ENCODE assay signal across 8 cellular contexts in the genomic region with DNA sequence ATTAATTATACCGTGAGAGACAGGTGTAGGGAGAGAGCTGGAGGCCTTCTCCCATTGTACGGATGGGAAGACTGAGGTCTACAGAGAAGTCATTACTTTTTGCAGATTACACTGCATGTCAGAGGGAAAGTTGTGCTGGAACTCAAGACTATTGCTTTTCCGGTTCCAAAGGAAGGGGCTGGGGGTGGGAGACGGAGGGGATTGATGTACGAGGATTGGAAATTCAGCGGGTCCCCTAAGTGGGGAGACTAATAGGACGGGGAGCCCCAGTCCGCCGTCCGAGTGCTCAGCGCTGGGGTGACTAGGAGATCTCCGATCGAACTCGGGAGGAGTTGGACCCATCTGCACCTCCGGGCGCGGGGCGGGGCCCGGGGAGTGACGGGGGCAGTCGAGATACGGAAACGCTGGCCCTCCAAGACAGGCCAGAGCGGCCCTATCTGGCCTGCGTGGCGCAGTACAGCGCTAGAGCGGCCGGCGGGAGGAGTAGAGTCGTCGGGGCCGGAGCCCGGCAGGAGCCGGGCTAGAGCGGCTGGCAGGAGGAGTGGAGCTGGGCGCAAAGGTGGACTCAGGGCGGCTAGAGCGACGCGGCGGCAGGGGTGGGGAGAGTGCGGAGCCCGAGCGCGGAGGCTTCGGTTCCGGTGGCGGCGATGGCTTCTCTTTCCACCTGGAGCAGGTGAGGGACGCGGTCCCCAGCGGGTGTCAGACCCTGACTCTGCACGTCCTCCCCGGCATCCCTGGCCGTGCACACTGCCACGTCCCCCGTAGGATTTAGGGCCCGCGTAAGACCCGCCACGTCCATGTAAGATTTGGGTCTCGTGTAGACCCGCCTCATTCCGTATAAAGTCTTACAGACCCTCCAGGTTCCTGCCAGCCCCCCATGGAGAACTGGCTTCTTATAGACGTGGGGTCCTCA. TPM values are rescaled to one million over a fixed set of nuclear protein-coding genes. Genes with fewer than 3 reads are reported as not detected.
A peak's percentile ranks its signal among the peaks of the same experiment; 100 is the strongest.
DNase-seq lines count a peak whose midpoint lies in the region; ATAC-seq, FAIRE-seq and TF ChIP-seq lines count a peak whose summit lies in the region.

No MANE protein-coding gene starts in this region.

- H3K4me3 ChIP-seq in DND-41 (ENCODE audit: low read depth in 1 of 2, low read length in 2 of 2) (peak overlapping the region; percentile 52 to 80), KMS-11 (IDR thresholded peaks at IDR 0.05; ENCODE audit: insufficient read depth, low read depth, low read length) (no peak overlapping the region)
- peak overlapping the region; percentile 99 for H3K4me3 ChIP-seq in naive thymus-derived CD4-positive, alpha-beta T cell (ENCODE audit: low read length)

- no peaks in the 10 kb centered on the region for H3K9me3 ChIP-seq in DND-41 (ENCODE audit: insufficient read depth, low read length, severe bottlenecking)
- no peaks in the 10 kb centered on the region for H3K9me3 ChIP-seq in naive thymus-derived CD4-positive, alpha-beta T cell (ENCODE audit: control insufficient read depth in 2 of 3, low read length in 3 of 3)

- H3K36me3 Mint-ChIP-seq in activated T-helper 1 cell treated with anti-CD3 and anti-CD28 coated beads, Interleukin-12 subunit alpha, Interleukin-12 subunit beta, Interleukin-2, Interleukin-4 antibody, amounts not matched to agents 30 ng/mL and 10 ng/mL and 1 ng/mL, durations not matched to agents 14 hours and 24 hours and 36 hours (ENCODE audit: low read depth): peaks cover 22% of the 10 kb centered on the region
- H3K36me3 Mint-ChIP-seq in naive thymus-derived CD4-positive, alpha-beta T cell: peaks cover 21 to 44% (median 27%) of the 10 kb centered on the region in 5 donors
- peaks cover 29% of the 10 kb centered on the region for H3K36me3 Mint-ChIP-seq in stimulated activated memory B cell treated with anti-CD40 and anti-IgM and Interleukin-4, amounts not matched to agents 10 μg/mL and 1 μg/mL and 100 μg/mL, for 72 hours

- H3K79me2 ChIP-seq in DND-41 (ENCODE audit: insufficient read depth, low read length) (peaks cover 80% of the 10 kb centered on the region), KMS-11 (ENCODE audit: insufficient read depth, low read depth) (peaks cover 24% of the 10 kb centered on the region)

- DNase-seq in DND-41: peak; percentile 91
- peak; percentile 89 for DNase-seq in RCC 7860 (ENCODE audit: low spot score)
- peak; percentile 89 for DNase-seq in activated T-helper 1 cell treated with anti-CD3 and anti-CD28 coated beads, Interleukin-12 subunit alpha, Interleukin-12 subunit beta, Interleukin-2, Interleukin-4 antibody, amounts not matched to agents 30 ng/mL and 10 ng/mL and 1 ng/mL, durations not matched to agents 14 hours and 24 hours and 36 hours (ENCODE audit: low spot score)
- peak; percentile 98 for DNase-seq in fibroblast of gingiva (ENCODE audit: low read depth)
- DNase-seq in naive thymus-derived CD4-positive, alpha-beta T cell: peak; percentile 69 to 91 (median 79)

- POLR2A ChIA-PET in naive thymus-derived CD4-positive, alpha-beta T cell (lab: Charles Lee): interaction anchor here (0.9 to 13.3 kb wide), 11 partner anchors 8 to 74 kb away, joined by 3 to 565 read pairs (median 9); a partner anchor contains a TSS

- H3K27me3 ChIP-seq in DND-41 (ENCODE audit: insufficient read depth, low read length, poor library complexity) (no peaks in the 10 kb centered on the region), KMS-11 (ENCODE audit: insufficient read depth, low read depth) (peaks cover 5% of the 10 kb centered on the region; the same call in 1 of the 2 replicates)
- no peaks in the 10 kb centered on the region for H3K27me3 ChIP-seq in naive thymus-derived CD4-positive, alpha-beta T cell (ENCODE audit: control insufficient read depth in 2 of 2, insufficient read depth in 2 of 2, low read length in 2 of 2)

- H2AFZ ChIP-seq in DND-41 (ENCODE audit: low read depth, low read length) (peak overlapping the region; percentile 22; the same call in 1 of the 2 replicates), KMS-11 (ENCODE audit: low read depth) (peak overlapping the region; percentile 41; the same call in 1 of the 2 replicates)

- peak; percentile 64 for ATAC-seq in DND-41 (ENCODE audit: insufficient read depth, low read depth)
- peak; percentile 62 for ATAC-seq in GM21737 (IDR thresholded peaks at IDR 0.05; ENCODE audit: unreplicated experiment)
- peak; percentile 82 for ATAC-seq in naive thymus-derived CD4-positive, alpha-beta T cell
- ATAC-seq in stimulated activated memory B cell treated with anti-CD40 and anti-IgM and Interleukin-4, amounts not matched to agents 10 μg/mL and 1 μg/mL and 100 μg/mL, for 72 hours: peak; percentile 94

- H3K27me3 Mint-ChIP-seq in activated T-helper 1 cell treated with anti-CD3 and anti-CD28 coated beads, Interleukin-12 subunit alpha, Interleukin-12 subunit beta, Interleukin-2, Interleukin-4 antibody, amounts not matched to agents 30 ng/mL and 10 ng/mL and 1 ng/mL, durations not matched to agents 14 hours and 24 hours and 36 hours (ENCODE audit: insufficient read depth): no peaks in the 10 kb centered on the region
- no peaks in the 10 kb centered on the region for H3K27me3 Mint-ChIP-seq in naive thymus-derived CD4-positive, alpha-beta T cell
- H3K27me3 Mint-ChIP-seq in stimulated activated memory B cell treated with anti-CD40 and anti-IgM and Interleukin-4, amounts not matched to agents 10 μg/mL and 1 μg/mL and 100 μg/mL, for 72 hours: no peaks in the 10 kb centered on the region

- H3K4me3 Mint-ChIP-seq in activated T-helper 1 cell treated with anti-CD3 and anti-CD28 coated beads, Interleukin-12 subunit alpha, Interleukin-12 subunit beta, Interleukin-2, Interleukin-4 antibody, amounts not matched to agents 30 ng/mL and 10 ng/mL and 1 ng/mL, durations not matched to agents 14 hours and 24 hours and 36 hours: peak overlapping the region; percentile 81
- H3K4me3 Mint-ChIP-seq in naive thymus-derived CD4-positive, alpha-beta T cell: peak overlapping the region; percentile 92 to 100 (median 98)
- peak overlapping the region; percentile 95 for H3K4me3 Mint-ChIP-seq in stimulated activated memory B cell treated with anti-CD40 and anti-IgM and Interleukin-4, amounts not matched to agents 10 μg/mL and 1 μg/mL and 100 μg/mL, for 72 hours

- H3K27ac ChIP-seq in DND-41 (ENCODE audit: low read length) (peak overlapping the region; percentile 95), KMS-11 (peak overlapping the region; percentile 54)
- H3K27ac ChIP-seq in naive thymus-derived CD4-positive, alpha-beta T cell (ENCODE audit: low read depth, low read length): peak overlapping the region; percentile 84

- no peak for TF ChIP-seq CTCF in DND-41 (IDR thresholded peaks at IDR 0.05; ENCODE audit: borderline replicate concordance, extremely low read depth, low read length, poor library complexity, severe bottlenecking)
- TF ChIP-seq CTCF in KMS-11 (conservative IDR thresholded peaks at IDR 0.05; ENCODE audit: low read depth, low read length): no peak

- CTCF ChIA-PET in naive thymus-derived CD4-positive, alpha-beta T cell (lab: Charles Lee): interaction anchor here (0.6 to 9.0 kb wide), 3 partner anchors 10 to 26 kb away, joined by 3 to 151 read pairs (median 3); a partner anchor contains a TSS

- peaks cover 56% of the 10 kb centered on the region for H3K4me1 Mint-ChIP-seq in activated T-helper 1 cell treated with anti-CD3 and anti-CD28 coated beads, Interleukin-12 subunit alpha, Interleukin-12 subunit beta, Interleukin-2, Interleukin-4 antibody, amounts not matched to agents 30 ng/mL and 10 ng/mL and 1 ng/mL, durations not matched to agents 14 hours and 24 hours and 36 hours (ENCODE audit: low read depth)
- H3K4me1 Mint-ChIP-seq in naive thymus-derived CD4-positive, alpha-beta T cell: peaks cover 41 to 58% (median 51%) of the 10 kb centered on the region in 7 donors
- peaks cover 75% of the 10 kb centered on the region for H3K4me1 Mint-ChIP-seq in stimulated activated memory B cell treated with anti-CD40 and anti-IgM and Interleukin-4, amounts not matched to agents 10 μg/mL and 1 μg/mL and 100 μg/mL, for 72 hours

- H3K36me3 ChIP-seq in DND-41 (ENCODE audit: insufficient read depth, low read length) (peaks cover 65% of the 10 kb centered on the region), KMS-11 (ENCODE audit: insufficient read depth) (no peaks in the 10 kb centered on the region)
- H3K36me3 ChIP-seq in naive thymus-derived CD4-positive, alpha-beta T cell (ENCODE audit: control insufficient read depth in 2 of 3, insufficient read depth in 3 of 3, low read length in 3 of 3): peaks cover under 1 to 23% (median 1%) of the 10 kb centered on the region in 3 experiments

- H3K4me2 ChIP-seq in DND-41 (ENCODE audit: insufficient read depth, low read length) (peak overlapping the region; percentile 91), KMS-11 (peak overlapping the region; percentile 99)

- no peaks in the 10 kb centered on the region for H3K9me3 Mint-ChIP-seq in activated T-helper 1 cell treated with anti-CD3 and anti-CD28 coated beads, Interleukin-12 subunit alpha, Interleukin-12 subunit beta, Interleukin-2, Interleukin-4 antibody, amounts not matched to agents 30 ng/mL and 10 ng/mL and 1 ng/mL, durations not matched to agents 14 hours and 24 hours and 36 hours
- H3K9me3 Mint-ChIP-seq in naive thymus-derived CD4-positive, alpha-beta T cell: peaks cover 0 to 4% (median 0%) of the 10 kb centered on the region in 11 donors
- no peaks in the 10 kb centered on the region for H3K9me3 Mint-ChIP-seq in stimulated activated memory B cell treated with anti-CD40 and anti-IgM and Interleukin-4, amounts not matched to agents 10 μg/mL and 1 μg/mL and 100 μg/mL, for 72 hours

- peak; percentile 74 for FAIRE-seq in RCC 7860 (lab: Jason Lieb, UNC)

- H4K20me1 ChIP-seq in DND-41 (ENCODE audit: insufficient read depth, low read length) (peaks cover 42% of the 10 kb centered on the region), KMS-11 (ENCODE audit: insufficient read depth) (0 out of 2 replicates have a peak, but pooled peaks cover 4% of the 10 kb centered on the region)

- H3K9ac ChIP-seq in DND-41 (ENCODE audit: low read depth, low read length) (peak overlapping the region; percentile 88), KMS-11 (peak overlapping the region; percentile 83)

- intact Hi-C loops in activated T-helper 1 cell treated with anti-CD3 and anti-CD28 coated beads, Interleukin-12 subunit alpha, Interleukin-12 subunit beta, Interleukin-2, Interleukin-4 antibody, amounts not matched to agents 30 ng/mL and 10 ng/mL and 1 ng/mL, durations not matched to agents 14 hours and 24 hours and 36 hours (cut with micrococcal nuclease): loop anchor here (1.0 to 10.0 kb wide), 5 partner anchors 9 to 619 kb away; a partner anchor contains a TSS
- intact Hi-C loops in naive thymus-derived CD4-positive, alpha-beta T cell (cut with micrococcal nuclease): loop anchor here (1.0 to 10.0 kb wide), 9 partner anchors 25 to 401 kb away; a partner anchor contains a TSS

- peaks cover 81% of the 10 kb centered on the region for H3K4me1 ChIP-seq in DND-41 (ENCODE audit: insufficient read depth, low read length)
- peaks cover 40% of the 10 kb centered on the region for H3K4me1 ChIP-seq in KMS-11 (ENCODE audit: low read depth, poor library complexity, severe bottlenecking)
- H3K4me1 ChIP-seq in naive thymus-derived CD4-positive, alpha-beta T cell (ENCODE audit: control insufficient read depth in 2 of 2, insufficient read depth in 2 of 2, low read length in 2 of 2): peaks cover 34 to 44% of the 10 kb centered on the region in 2 donors

- H3K27ac Mint-ChIP-seq in activated T-helper 1 cell treated with anti-CD3 and anti-CD28 coated beads, Interleukin-12 subunit alpha, Interleukin-12 subunit beta, Interleukin-2, Interleukin-4 antibody, amounts not matched to agents 30 ng/mL and 10 ng/mL and 1 ng/mL, durations not matched to agents 14 hours and 24 hours and 36 hours: peak overlapping the region; percentile 96
- H3K27ac Mint-ChIP-seq in naive thymus-derived CD4-positive, alpha-beta T cell: peak overlapping the region; percentile 93 to 99 (median 98)
- H3K27ac Mint-ChIP-seq in stimulated activated memory B cell treated with anti-CD40 and anti-IgM and Interleukin-4, amounts not matched to agents 10 μg/mL and 1 μg/mL and 100 μg/mL, for 72 hours: peak overlapping the region; percentile 83

RNA-seq across cellular contexts. Expression of a gene that starts 1.1 kb away (rescaled TPM):
- 386 and 392 TPM in 2 replicates for total RNA-seq in activated T-helper 1 cell treated with anti-CD3 and anti-CD28 coated beads, Interleukin-12 subunit alpha, Interleukin-12 subunit beta, Interleukin-2, Interleukin-4 antibody, amounts not matched to agents 30 ng/mL and 10 ng/mL and 1 ng/mL, durations not matched to agents 14 hours and 24 hours and 36 hours
- total RNA-seq in naive thymus-derived CD4-positive, alpha-beta T cell: 1,000 to 10,000 TPM in 4 of 5 experiments, 100 to 1,000 TPM in 1; 662 to 1,236 (median 1,141) TPM
- 100 to 1,000 TPM; 184 to 367 TPM for polyA plus RNA-seq in naive thymus-derived CD4-positive, alpha-beta T cell

RNA-seq across cellular contexts. Expression of a gene that starts 7.0 kb away (rescaled TPM):
- total RNA-seq in activated T-helper 1 cell treated with anti-CD3 and anti-CD28 coated beads, Interleukin-12 subunit alpha, Interleukin-12 subunit beta, Interleukin-2, Interleukin-4 antibody, amounts not matched to agents 30 ng/mL and 10 ng/mL and 1 ng/mL, durations not matched to agents 14 hours and 24 hours and 36 hours: 2.7 and 2.9 TPM in 2 replicates
- total RNA-seq in naive thymus-derived CD4-positive, alpha-beta T cell: 10 to 100 TPM in 1 of 5 experiments, 1 to 10 TPM in 4; 2.6 to 27.9 (median 2.8) TPM
- 10 to 100 TPM in 1 of 2 donors, 1 to 10 TPM in 1; 9.6 to 16.8 TPM for polyA plus RNA-seq in naive thymus-derived CD4-positive, alpha-beta T cell

RNA-seq across cellular contexts. Expression of a gene that starts 24.0 kb away (rescaled TPM):
- 2,887 and 2,906 TPM in 2 replicates for total RNA-seq in activated T-helper 1 cell treated with anti-CD3 and anti-CD28 coated beads, Interleukin-12 subunit alpha, Interleukin-12 subunit beta, Interleukin-2, Interleukin-4 antibody, amounts not matched to agents 30 ng/mL and 10 ng/mL and 1 ng/mL, durations not matched to agents 14 hours and 24 hours and 36 hours
- 1,000 to 10,000 TPM; 2,739 to 3,712 (median 3,396) TPM for total RNA-seq in naive thymus-derived CD4-positive, alpha-beta T cell
- polyA plus RNA-seq in naive thymus-derived CD4-positive, alpha-beta T cell: 1,000 to 10,000 TPM; 6,645 to 7,822 TPM

RNA-seq across cellular contexts. Expression of a gene that starts 39.2 kb away (rescaled TPM):
- total RNA-seq in activated T-helper 1 cell treated with anti-CD3 and anti-CD28 coated beads, Interleukin-12 subunit alpha, Interleukin-12 subunit beta, Interleukin-2, Interleukin-4 antibody, amounts not matched to agents 30 ng/mL and 10 ng/mL and 1 ng/mL, durations not matched to agents 14 hours and 24 hours and 36 hours: not detected in 2 replicates
- total RNA-seq in naive thymus-derived CD4-positive, alpha-beta T cell: under 1 TPM in 1 of 5 experiments, not detected in 4; 0.12 TPM
- not detected for polyA plus RNA-seq in naive thymus-derived CD4-positive, alpha-beta T cell

RNA-seq across cellular contexts. Expression of a gene that starts 39.6 kb away (rescaled TPM):
- total RNA-seq in activated T-helper 1 cell treated with anti-CD3 and anti-CD28 coated beads, Interleukin-12 subunit alpha, Interleukin-12 subunit beta, Interleukin-2, Interleukin-4 antibody, amounts not matched to agents 30 ng/mL and 10 ng/mL and 1 ng/mL, durations not matched to agents 14 hours and 24 hours and 36 hours: not detected in 2 replicates
- not detected for total RNA-seq in naive thymus-derived CD4-positive, alpha-beta T cell
- not detected for polyA plus RNA-seq in naive thymus-derived CD4-positive, alpha-beta T cell
